In genomic region chr3:160876568-160877100, GRCh38 we compare ENCODE assay signal across 21 cellular contexts.
"Had no signal": no experiment of that assay in that cellular context is flagged by ENCODE, and none has a peak within 500 bp of the region (broad histone marks: within the 10 kb centered on the region; RNA-seq: fewer than 3 reads in every experiment).

No MANE protein-coding gene starts in this region.

- H3K4me1 ChIP-seq: prostate gland, vagina had no signal

- H3K9me3 ChIP-seq: prostate gland, vagina had no signal

- DNase-seq: activated CD4-positive, alpha-beta memory T cell treated with anti-CD3 and anti-CD28 coated beads, Interleukin-2, amount 10 ng/mL, durations not matched to agents 7 days and 5 days; activated CD4-positive, alpha-beta T cell treated with anti-CD3 and anti-CD28 coated beads for 48 hours; activated CD4-positive, CD25-positive, alpha-beta regulatory T cell; activated CD8-positive, alpha-beta memory T cell treated with anti-CD3 and anti-CD28 coated beads, Interleukin-2, amount 10 ng/mL, durations not matched to agents 7 days and 5 days; activated naive CD4-positive, alpha-beta T cell treated with Interleukin-2 at 50 U/mL for 16 hours; activated naive CD8-positive, alpha-beta T cell treated with anti-CD3 and anti-CD28 coated beads, Interleukin-2, amount 10 ng/mL, durations not matched to agents 7 days and 5 days; activated T-cell treated with anti-CD3 and anti-CD28 coated beads, Interleukin-2, amount 50 U/mL, for 1 hour; brain microvascular endothelial cell; cortex of kidney; mucosa of descending colon; naive B cell; stimulated activated CD4-positive, alpha-beta T cell treated with anti-CD3 and anti-CD28 coated beads, Interleukin-4, amount 100 ng/mL, for 24 hours; stomach; T-helper 1 cell; T-helper 9 cell; trophoblast cell had no signal

- H3K4me3 ChIP-seq: mucosa of descending colon, prostate gland, stomach, vagina had no signal

- ATAC-seq: activated CD8-positive, alpha-beta memory T cell treated with anti-CD3 and anti-CD28 coated beads, Interleukin-2, amount 10 ng/mL, durations not matched to agents 7 days and 5 days; mucosa of descending colon; sciatic nerve; stimulated activated effector memory CD8-positive, alpha-beta T cell treated with anti-CD3 and anti-CD28 coated beads, Interleukin-12 subunit alpha, Interleukin-12 subunit beta, amount 100 ng/mL, for 72 hours had no signal

- H3K27ac ChIP-seq: brain microvascular endothelial cell, prostate gland, stomach, vagina had no signal

- H3K36me3 ChIP-seq: brain microvascular endothelial cell, prostate gland, stomach, vagina had no signal

- FAIRE-seq: keratinocyte had no signal

- H3K27me3 ChIP-seq: brain microvascular endothelial cell, stomach, vagina had no signal
